ENCODE assay signal across 30 cellular contexts in genomic region chr2:150042844-150043503, GRCh38.
DNase-seq lines count a peak whose midpoint lies in the region; ATAC-seq, FAIRE-seq and TF ChIP-seq lines count a peak whose summit lies in the region.
"Had no signal": no experiment of that assay in that cellular context is flagged by ENCODE, and none has a peak within 500 bp of the region (broad histone marks: within the 10 kb centered on the region; RNA-seq: fewer than 3 reads in every experiment).

No MANE protein-coding gene starts in this region.

- no peak for FAIRE-seq in small intestine (lab: Jason Lieb, UNC)

- H3K27ac Mint-ChIP-seq in mesothelial cell of epicardium = no peak overlapping the region
- H3K27ac Mint-ChIP-seq: activated CD4-positive, alpha-beta T cell treated with anti-CD3 and anti-CD28 coated beads for 36 hours; activated naive CD8-positive, alpha-beta T cell treated with anti-CD3 and anti-CD28 coated beads for 36 hours; CD4-positive, alpha-beta T cell; effector memory CD8-positive, alpha-beta T cell; T-helper 2 cell treated with Interferon-gamma antibody and Interleukin-4, amounts not matched to agents 5 μg/mL and 100 μg/mL, for 36 hours had no signal

- no peak for ATAC-seq in GM19463 (IDR thresholded peaks at IDR 0.05; ENCODE audit: unreplicated experiment)
- ATAC-seq: activated CD4-positive, alpha-beta T cell treated with anti-CD3 and anti-CD28 coated beads for 36 hours; effector memory CD8-positive, alpha-beta T cell; esophagus mucosa; heart right ventricle; Right ventricle myocardium inferior had no signal

- WGBS in small intestine, 3 donors = 74 to 79% (median 75%) methylated on average over 4 of the region's 4 CpGs

- peaks cover 5% of the 10 kb centered on the region for H3K9me3 Mint-ChIP-seq in mesothelial cell of epicardium
- H3K9me3 Mint-ChIP-seq: activated naive CD8-positive, alpha-beta T cell treated with anti-CD3 and anti-CD28 coated beads for 36 hours; T-helper 2 cell treated with Interferon-gamma antibody and Interleukin-4, amounts not matched to agents 5 μg/mL and 100 μg/mL, for 36 hours had no signal

- DNase-seq in DMS53 treated with DMSO at 0.1 percent for 48 hours (lab: John Stamatoyannopoulos, UW; ENCODE audit: unreplicated experiment) (peak; percentile 41), NCI-H1417 (lab: John Stamatoyannopoulos, UW) (peak; percentile 32 to 70 (median 68)), NCI-H510A treated with DMSO at 0.1 percent for 48 hours (lab: John Stamatoyannopoulos, UW) (peak; percentile 86), small intestine (peak; percentile 10), AG20443 (ENCODE audit: low spot score) (no peak), mesothelial cell of epicardium (ENCODE audit: low spot score in 2 of 2, unreplicated experiment in 2 of 2) (no peak)
- DNase-seq: activated CD4-positive, alpha-beta T cell treated with anti-CD3 and anti-CD28 coated beads for 36 hours; activated naive CD8-positive, alpha-beta T cell treated with anti-CD3 and anti-CD28 coated beads for 36 hours; activated T-cell treated with anti-CD3 and anti-CD28 coated beads for 4 hours; CD4-positive, alpha-beta T cell; effector memory CD8-positive, alpha-beta T cell; GF-D8; heart right ventricle; kidney glomerular epithelial cell; MM.1S; NCI-H2227 treated with DMSO at 0.1 percent for 48 hours; PC-9; stimulated activated CD4-positive, alpha-beta T cell treated with anti-CD3 and anti-CD28 coated beads, Interleukin-2, amount 100 ng/mL, for 48 hours; trophoblast cell had no signal

- peaks cover 3% of the 10 kb centered on the region for H3K36me3 Mint-ChIP-seq in mesothelial cell of epicardium
- H3K36me3 Mint-ChIP-seq: activated naive CD8-positive, alpha-beta T cell treated with anti-CD3 and anti-CD28 coated beads for 36 hours had no signal

- H3K27ac ChIP-seq in small intestine (ENCODE audit: low read depth in 1 of 2, low read length in 1 of 2) = no peak overlapping the region
- H3K27ac ChIP-seq: ascending aorta, cardiac muscle cell, coronary artery, foreskin keratinocyte, heart right ventricle, KMS-11, parathyroid adenoma, PC-9, right atrium auricular region had no signal

- no peaks in the 10 kb centered on the region for H3K27me3 Mint-ChIP-seq in mesothelial cell of epicardium (ENCODE audit: low read depth)
- H3K27me3 Mint-ChIP-seq: activated CD4-positive, alpha-beta T cell treated with anti-CD3 and anti-CD28 coated beads for 36 hours; activated naive CD8-positive, alpha-beta T cell treated with anti-CD3 and anti-CD28 coated beads for 36 hours; CD4-positive, alpha-beta T cell; effector memory CD8-positive, alpha-beta T cell had no signal

- H3K4me1 Mint-ChIP-seq in mesothelial cell of epicardium = peaks cover 49% of the 10 kb centered on the region
- H3K4me1 Mint-ChIP-seq: activated CD4-positive, alpha-beta T cell treated with anti-CD3 and anti-CD28 coated beads for 36 hours; activated naive CD8-positive, alpha-beta T cell treated with anti-CD3 and anti-CD28 coated beads for 36 hours had no signal

- H3K9me3 ChIP-seq in small intestine (ENCODE audit: control insufficient read depth, low read depth) = no peaks in the 10 kb centered on the region
- H3K9me3 ChIP-seq: ascending aorta, heart right ventricle, right atrium auricular region had no signal

- H3K27me3 ChIP-seq in small intestine (ENCODE audit: control insufficient read depth in 2 of 2, insufficient read depth in 2 of 2, low read length in 2 of 2) = no peaks in the 10 kb centered on the region
- H3K27me3 ChIP-seq: ascending aorta, cardiac muscle cell, foreskin keratinocyte, heart right ventricle, right atrium auricular region had no signal

- no peaks in the 10 kb centered on the region for H3K4me1 ChIP-seq in small intestine (ENCODE audit: control insufficient read depth in 2 of 2, insufficient read depth in 1 of 2, low read depth in 1 of 2, low read length in 1 of 2)
- H3K4me1 ChIP-seq: ascending aorta, heart right ventricle, parathyroid adenoma, right atrium auricular region had no signal

- H3K4me3 ChIP-seq in small intestine (ENCODE audit: low read depth in 1 of 2, low read length in 2 of 2) = no peak overlapping the region
- H3K4me3 ChIP-seq: ascending aorta, cardiac muscle cell, coronary artery, heart right ventricle, PC-9, right atrium auricular region had no signal

- H3K4me3 Mint-ChIP-seq in mesothelial cell of epicardium = no peak overlapping the region
- H3K4me3 Mint-ChIP-seq: activated CD4-positive, alpha-beta T cell treated with anti-CD3 and anti-CD28 coated beads for 36 hours; activated naive CD8-positive, alpha-beta T cell treated with anti-CD3 and anti-CD28 coated beads for 36 hours; CD4-positive, alpha-beta T cell; effector memory CD8-positive, alpha-beta T cell; T-helper 2 cell treated with Interferon-gamma antibody and Interleukin-4, amounts not matched to agents 5 μg/mL and 100 μg/mL, for 36 hours had no signal

- no peaks in the 10 kb centered on the region for H3K36me3 ChIP-seq in small intestine (ENCODE audit: control insufficient read depth in 2 of 2, insufficient read depth in 2 of 2, low read length in 2 of 2)
- H3K36me3 ChIP-seq: ascending aorta, cardiac muscle cell, heart right ventricle, right atrium auricular region had no signal

- TF ChIP-seq CTCF in mesothelial cell of epicardium (IDR thresholded peaks at IDR 0.05; ENCODE audit: unreplicated experiment) = no peak

Comparison
In these comparisons a context has a peak if more than half of its experiments do, and no peak if none do; other contexts are left out.
1. DNase-seq: peak in DMS53 treated with DMSO at 0.1 percent for 48 hours (single experiment), NCI-H1417 (3 of 3), NCI-H510A treated with DMSO at 0.1 percent for 48 hours (single experiment) and small intestine (single experiment); none in AG20443 (single experiment) and mesothelial cell of epicardium (0 of 2).